Comparison of ENCODE assay signal across 22 cellular contexts in genomic region chr5:76561247-76561891, GRCh38.
DNase-seq lines count a peak whose midpoint lies in the region; ATAC-seq, FAIRE-seq and TF ChIP-seq lines count a peak whose summit lies in the region.
"Had no signal": no experiment of that assay in that cellular context is flagged by ENCODE, and none has a peak within 500 bp of the region (broad histone marks: within the 10 kb centered on the region; RNA-seq: fewer than 3 reads in every experiment).

No MANE protein-coding gene starts in this region.

- peak overlapping the region in 4 of 7 donors; percentile 22 to 65 (median 58) for H3K27ac Mint-ChIP-seq in CD4-positive, alpha-beta memory T cell
- peak overlapping the region; percentile 44 for H3K27ac Mint-ChIP-seq in dendritic cell treated with granulocyte-macrophage colony-stimulating factor and Interleukin-4, amounts not matched to agents 40 ng/mL and 50 ng/mL, for 4 days
- H3K27ac Mint-ChIP-seq: B cell, HFFc6 had no signal

- TF ChIP-seq CTCF in parathyroid adenoma (IDR thresholded peaks at IDR 0.05): no peak

- POLR2A ChIA-PET in CD4-positive, alpha-beta memory T cell (lab: Charles Lee; ENCODE audit: partially characterized antibody): no interaction called here

- peak; percentile 31 for FAIRE-seq in GM19239 (lab: Jason Lieb, UNC)

- no peak overlapping the region for H3K4me3 Mint-ChIP-seq in CD4-positive, alpha-beta memory T cell
- no peak overlapping the region for H3K4me3 Mint-ChIP-seq in dendritic cell treated with granulocyte-macrophage colony-stimulating factor and Interleukin-4, amounts not matched to agents 40 ng/mL and 50 ng/mL, for 4 days
- H3K4me3 Mint-ChIP-seq: B cell, HFFc6 had no signal

- peaks cover 3% of the 10 kb centered on the region for H3K79me2 ChIP-seq in parathyroid adenoma

- peaks cover 5% of the 10 kb centered on the region for H3K4me1 ChIP-seq in CD4-positive, alpha-beta memory T cell (ENCODE audit: insufficient read depth, low read length)
- H3K4me1 ChIP-seq in parathyroid adenoma: peaks cover 22% of the 10 kb centered on the region
- H3K4me1 ChIP-seq: HAP-1 had no signal

- H3K4me2 ChIP-seq in parathyroid adenoma (ENCODE audit: low read length): no peak overlapping the region

- H3K4me3 ChIP-seq in CD4-positive, alpha-beta memory T cell (ENCODE audit: low read length in 2 of 2): no peak overlapping the region
- no peak overlapping the region for H3K4me3 ChIP-seq in parathyroid adenoma (ENCODE audit: low read depth, low read length)
- H3K4me3 ChIP-seq: HAP-1, MG63 had no signal

- H3K9me3 Mint-ChIP-seq in CD4-positive, alpha-beta memory T cell: no peaks in the 10 kb centered on the region
- H3K9me3 Mint-ChIP-seq in dendritic cell treated with granulocyte-macrophage colony-stimulating factor and Interleukin-4, amounts not matched to agents 40 ng/mL and 50 ng/mL, for 4 days: no peaks in the 10 kb centered on the region
- H3K9me3 Mint-ChIP-seq: HFFc6 had no signal

- no peaks in the 10 kb centered on the region for H3K9me3 ChIP-seq in CD4-positive, alpha-beta memory T cell (ENCODE audit: control insufficient read depth in 1 of 2, low read length in 2 of 2)
- no peaks in the 10 kb centered on the region for H3K9me3 ChIP-seq in parathyroid adenoma (ENCODE audit: control insufficient read depth, low read length)
- H3K9me3 ChIP-seq: HAP-1, MG63 had no signal

- H3K36me3 ChIP-seq in CD4-positive, alpha-beta memory T cell (ENCODE audit: insufficient read depth, low read length): peaks cover 22% of the 10 kb centered on the region
- no peaks in the 10 kb centered on the region for H3K36me3 ChIP-seq in parathyroid adenoma (ENCODE audit: control insufficient read depth, insufficient read depth, low read length)
- H3K36me3 ChIP-seq: HAP-1, MG63 had no signal

- H3K27me3 Mint-ChIP-seq in CD4-positive, alpha-beta memory T cell: no peaks in the 10 kb centered on the region
- no peaks in the 10 kb centered on the region for H3K27me3 Mint-ChIP-seq in dendritic cell treated with granulocyte-macrophage colony-stimulating factor and Interleukin-4, amounts not matched to agents 40 ng/mL and 50 ng/mL, for 4 days
- H3K27me3 Mint-ChIP-seq: B cell had no signal

- no peak for DNase-seq in CD4-positive, alpha-beta memory T cell
- DNase-seq in GM19239 (ENCODE audit: insufficient read length, low spot score): no peak
- no peak for DNase-seq in germinal center (ENCODE audit: low spot score)
- no peak for DNase-seq in anterior cingulate cortex (lab: John Stamatoyannopoulos, UW)
- DNase-seq: GOT3, HFFc6, KG1, MG63, NCI-H1105 treated with DMSO at 0.1 percent for 48 hours, NCI-H146, NCI-H1930, NCI-H2107, NCI-H446, NCI-H524 treated with DMSO at 0.1 percent for 48 hours, NCI-H774, PC-3 had no signal

- intact Hi-C loops in CD4-positive, alpha-beta memory T cell (cut with micrococcal nuclease): no loop called here
- intact Hi-C loops in dendritic cell treated with granulocyte-macrophage colony-stimulating factor and Interleukin-4, amounts not matched to agents 40 ng/mL and 50 ng/mL, for 4 days (cut with micrococcal nuclease): no loop called here

- peaks cover 51 to 69% of the 10 kb centered on the region in 2 donors for H3K36me3 Mint-ChIP-seq in CD4-positive, alpha-beta memory T cell
- H3K36me3 Mint-ChIP-seq in dendritic cell treated with granulocyte-macrophage colony-stimulating factor and Interleukin-4, amounts not matched to agents 40 ng/mL and 50 ng/mL, for 4 days (ENCODE audit: low read depth): peaks cover 51% of the 10 kb centered on the region

- no peaks in the 10 kb centered on the region for H3K27me3 ChIP-seq in CD4-positive, alpha-beta memory T cell (ENCODE audit: insufficient read depth, low read length)
- no peaks in the 10 kb centered on the region for H3K27me3 ChIP-seq in parathyroid adenoma (ENCODE audit: control insufficient read depth, insufficient read depth, low read length)
- H3K27me3 ChIP-seq: MG63 had no signal

- H2AFZ ChIP-seq in parathyroid adenoma: peak overlapping the region; percentile 34

- no peak for ATAC-seq in GM21737 (IDR thresholded peaks at IDR 0.05; ENCODE audit: unreplicated experiment)
- ATAC-seq: PC-3 had no signal

- H3K4me1 Mint-ChIP-seq in CD4-positive, alpha-beta memory T cell: peaks cover 25 to 49% (median 34%) of the 10 kb centered on the region in 4 donors
- peaks cover 40% of the 10 kb centered on the region for H3K4me1 Mint-ChIP-seq in dendritic cell treated with granulocyte-macrophage colony-stimulating factor and Interleukin-4, amounts not matched to agents 40 ng/mL and 50 ng/mL, for 4 days (ENCODE audit: low read depth)

- CTCF ChIA-PET in CD4-positive, alpha-beta memory T cell (lab: Charles Lee; ENCODE audit: partially characterized antibody): no interaction called here

- no peak overlapping the region for H3K27ac ChIP-seq in CD4-positive, alpha-beta memory T cell (ENCODE audit: low read depth, low read length)
- peak overlapping the region; percentile 42 for H3K27ac ChIP-seq in parathyroid adenoma
- H3K27ac ChIP-seq: C4-2B had no signal

- H3K9ac ChIP-seq in parathyroid adenoma: no peak overlapping the region
